In genomic region chr18:80034068-80034851, GRCh38 we compare ENCODE assay signal across 8 cellular contexts. TPM values are rescaled to one million over a fixed set of nuclear protein-coding genes. Genes with fewer than 3 reads are reported as not detected.
A peak's percentile ranks its signal among the peaks of the same experiment; 100 is the strongest.
DNase-seq lines count a peak whose midpoint lies in the region; ATAC-seq and TF ChIP-seq lines count a peak whose summit lies in the region.

TSS of gene RBFA (plus strand) at chr18:80034434. CDS start at chr18:80034496, 62 bp downstream.

- peak within 1 kb of the TSS; percentile 49 to 60 for H2BK12ac ChIP-seq in mesenchymal stem cell (ENCODE audit: low read length in 2 of 2)

- peak within 1 kb of the TSS; percentile 95 to 96 for H3K27ac Mint-ChIP-seq in effector memory CD8-positive, alpha-beta T cell

- peak within 1 kb of the TSS; percentile 35 to 76 for H3K4ac ChIP-seq in mesenchymal stem cell (ENCODE audit: low read depth in 1 of 2, low read length in 2 of 2)

- H4K91ac ChIP-seq in mesenchymal stem cell (ENCODE audit: low read length), result peak within 1 kb of the TSS; percentile 57

- WGBS in mesenchymal stem cell, result under 1% methylated on average over 83 of the region's 99 CpGs

- peak within 1 kb of the TSS; percentile 80 for H3K27ac ChIP-seq in mesenchymal stem cell (ENCODE audit: low read length, poor library complexity, severe bottlenecking)

- peaks cover 33% of the 10 kb centered on the region for H3K36me3 Mint-ChIP-seq in effector memory CD8-positive, alpha-beta T cell (ENCODE audit: insufficient read depth)

- TF ChIP-seq CTCF in GM20000 (IDR thresholded peaks at IDR 0.05; ENCODE audit: extremely low read depth, missing control alignments), result no peak

- peak within 1 kb of the TSS; percentile 55 for H2BK120ac ChIP-seq in mesenchymal stem cell (ENCODE audit: low read depth, low read length)

- H3K27me3 ChIP-seq in mesenchymal stem cell (ENCODE audit: control insufficient read depth in 1 of 2, insufficient read depth in 1 of 2, low read length in 2 of 2), result no peaks in the 10 kb centered on the region

- peak within 1 kb of the TSS; percentile 76 to 82 for H3K4me3 Mint-ChIP-seq in effector memory CD8-positive, alpha-beta T cell

- H3K14ac ChIP-seq in mesenchymal stem cell (ENCODE audit: low read length in 2 of 2), result peak within 1 kb of the TSS in 1 of 2 experiments; percentile 81

- no peaks in the 10 kb centered on the region for H3K27me3 Mint-ChIP-seq in effector memory CD8-positive, alpha-beta T cell

- H3K9ac ChIP-seq in mesenchymal stem cell (ENCODE audit: low read length), result peak within 1 kb of the TSS; percentile 96

- POLR2A ChIA-PET in activated CD8-positive, alpha-beta memory T cell treated with anti-CD3 and anti-CD28 coated beads for 36 hours (lab: Charles Lee), result interaction anchor here (0.6 to 3.6 kb wide), 6 partner anchors 46 to 354 kb away, joined by 3 to 16 read pairs (median 6); partner anchors contain the start of genes ADNP2 and TXNL4A

- H3K18ac ChIP-seq in mesenchymal stem cell (ENCODE audit: low read depth in 1 of 2, low read length in 2 of 2), result peak within 1 kb of the TSS; percentile 84

- CTCF ChIA-PET in activated CD8-positive, alpha-beta memory T cell treated with anti-CD3 and anti-CD28 coated beads for 36 hours (lab: Charles Lee), result interaction anchor here (0.6 to 1.1 kb wide), 5 partner anchors 9 to 313 kb away, joined by 3 read pairs; partner anchors contain the start of gene HSBP1L1

- H3K4me1 Mint-ChIP-seq in effector memory CD8-positive, alpha-beta T cell (ENCODE audit: low read depth in 2 of 2), result peaks cover 14 to 22% of the 10 kb centered on the region in 2 donors

- peaks cover 5 to 8% of the 10 kb centered on the region in 2 donors for H3K9me3 Mint-ChIP-seq in effector memory CD8-positive, alpha-beta T cell

- peak within 1 kb of the TSS; percentile 88 for H4K8ac ChIP-seq in mesenchymal stem cell (ENCODE audit: low read length)

- H2BK15ac ChIP-seq in mesenchymal stem cell (ENCODE audit: low read depth, poor library complexity, severe bottlenecking), result peak within 1 kb of the TSS; percentile 95

- H3K4me1 ChIP-seq in mesenchymal stem cell (ENCODE audit: control insufficient read depth, insufficient read depth, low read depth, low read length), result peaks cover 8% of the 10 kb centered on the region

- H2AK5ac ChIP-seq in mesenchymal stem cell (ENCODE audit: low read length, severe bottlenecking), result no peak within 1 kb of the TSS

- no peak within 1 kb of the TSS for H2BK5ac ChIP-seq in mesenchymal stem cell (ENCODE audit: low read depth, low read length, poor library complexity, severe bottlenecking)

- DNase-seq in COLO668 (lab: John Stamatoyannopoulos, UW; ENCODE audit: unreplicated experiment) (peak; percentile 100), GM20000 (ENCODE audit: low spot score) (peak; percentile 99), HT-29 (ENCODE audit: low spot score) (peak; percentile 88), mesenchymal stem cell (no peak)
- DNase-seq in NK-92 treated with Interleukin-12 subunit alpha and Interleukin-12 subunit beta, amount 100 ng/mL, for 24 hours (lab: John Stamatoyannopoulos, UW), result peak; percentile 99
- peak; percentile 98 to 99 (median 99) for DNase-seq in effector memory CD8-positive, alpha-beta T cell
- DNase-seq in stimulated activated CD8-positive, alpha-beta memory T cell treated with anti-CD3 and anti-CD28 coated beads, Interleukin-12 subunit alpha, Interleukin-12 subunit beta, amount 100 ng/mL, for 4 hours (ENCODE audit: low read depth), result peak; percentile 99

- H3K23ac ChIP-seq in mesenchymal stem cell (ENCODE audit: low read length in 2 of 2), result peak within 1 kb of the TSS in 1 of 2 experiments; percentile 46

- peaks cover 14 to 20% of the 10 kb centered on the region in 2 experiments for H3K36me3 ChIP-seq in mesenchymal stem cell (ENCODE audit: control insufficient read depth in 1 of 2, insufficient read depth in 2 of 2, low read depth in 1 of 2, low read length in 2 of 2)

- ATAC-seq in effector memory CD8-positive, alpha-beta T cell (replicated peaks), result peak; percentile 69

- H3K79me1 ChIP-seq in mesenchymal stem cell (replicated peaks; ENCODE audit: low read length, poor library complexity, severe bottlenecking), result peaks cover 34% of the 10 kb centered on the region

- peak within 1 kb of the TSS; percentile 83 for H2AFZ ChIP-seq in mesenchymal stem cell (ENCODE audit: low read depth, low read length)

- no peaks in the 10 kb centered on the region for H3K9me3 ChIP-seq in mesenchymal stem cell (ENCODE audit: control insufficient read depth, low read length)

- peak within 1 kb of the TSS; percentile 70 for H3K4me2 ChIP-seq in mesenchymal stem cell (ENCODE audit: low read length, poor library complexity, severe bottlenecking)

- peak within 1 kb of the TSS; percentile 92 to 95 for H3K4me3 ChIP-seq in mesenchymal stem cell (ENCODE audit: insufficient read depth in 1 of 2, low read depth in 1 of 2, low read length in 2 of 2)

RNA-seq across cellular contexts. Expression of gene RBFA, which starts in this region (rescaled TPM):
- 20.2 and 36.8 TPM in 2 replicates for total RNA-seq in HT-29 (2014; rRNA removed; shearing (Covaris generic))
- 10 to 100 TPM; 44.3 to 47.3 TPM for total RNA-seq in activated CD8-positive, alpha-beta memory T cell treated with anti-CD3 and anti-CD28 coated beads for 36 hours
- 23.3 TPM for polyA plus RNA-seq in mesenchymal stem cell (2013, experiment 1 of 2)
- polyA plus RNA-seq in mesenchymal stem cell (2013, experiment 2 of 2), result 22.5 TPM
